In the genomic region with DNA sequence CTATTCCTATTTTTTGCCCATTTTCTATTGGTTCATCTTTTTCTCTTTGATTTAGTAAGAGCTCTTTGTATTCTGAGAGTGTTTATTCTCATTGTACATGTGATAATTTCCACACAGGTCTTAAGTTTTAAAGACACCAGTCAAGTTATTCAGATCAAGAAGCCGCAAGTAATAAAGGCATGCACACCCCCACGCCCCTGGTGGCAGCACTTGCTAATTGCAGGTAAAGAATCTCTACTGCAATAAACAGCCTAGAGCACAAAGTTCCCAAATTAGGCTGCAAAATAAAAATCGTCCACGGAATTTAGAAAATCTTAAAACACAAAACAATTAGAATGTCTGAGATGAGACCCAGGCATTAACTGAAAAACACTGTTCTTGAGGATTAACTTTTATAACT, we compare ENCODE assay signal across 9 cellular contexts. TPM values are rescaled to one million over a fixed set of nuclear protein-coding genes. Genes with fewer than 3 reads are reported as not detected.
DNase-seq lines count a peak whose midpoint lies in the region; ATAC-seq, FAIRE-seq and TF ChIP-seq lines count a peak whose summit lies in the region.
"Had no signal": no experiment of that assay in that cellular context is flagged by ENCODE, and none has a peak within 500 bp of the region (broad histone marks: within the 10 kb centered on the region; RNA-seq: fewer than 3 reads in every experiment).

No MANE protein-coding gene starts in this region.

- no peak overlapping the region for H3K4me3 Mint-ChIP-seq in activated T-cell treated with anti-CD3 and anti-CD28 coated beads, Interleukin-2, amount 50 U/mL, for 24 hours

- DNase-seq in COLO668 (lab: John Stamatoyannopoulos, UW; ENCODE audit: unreplicated experiment) (peak; percentile 13), HT-29 (ENCODE audit: low spot score) (peak; percentile 61), mucosa of descending colon (peak in 1 of 3 donors; percentile 44), NCI-H2081 treated with DMSO at 0.1 percent for 48 hours (lab: John Stamatoyannopoulos, UW) (no peak), GM12891 (ENCODE audit: insufficient read length, low spot score) (no peak), T-helper 9 cell (no peak)
- peak; percentile 65 for DNase-seq in activated T-cell treated with anti-CD3 and anti-CD28 coated beads, Interleukin-2, amount 50 U/mL, for 24 hours

- no peak overlapping the region for H3K27ac Mint-ChIP-seq in activated T-cell treated with anti-CD3 and anti-CD28 coated beads, Interleukin-2, amount 50 U/mL, for 24 hours

- FAIRE-seq in GM12891 (lab: Jason Lieb, UNC): no peak
- FAIRE-seq: endometrium had no signal

- H3K4me1 ChIP-seq in mucosa of descending colon (ENCODE audit: low read depth): no peaks in the 10 kb centered on the region

- no peaks in the 10 kb centered on the region for H3K9me3 ChIP-seq in mucosa of descending colon

- H3K27me3 Mint-ChIP-seq in activated T-cell treated with anti-CD3 and anti-CD28 coated beads, Interleukin-2, amount 50 U/mL, for 24 hours: no peaks in the 10 kb centered on the region

- H3K4me3 ChIP-seq in mucosa of descending colon: no peak overlapping the region

- H3K9me3 Mint-ChIP-seq in activated T-cell treated with anti-CD3 and anti-CD28 coated beads, Interleukin-2, amount 50 U/mL, for 24 hours: no peaks in the 10 kb centered on the region

- peaks cover 65% of the 10 kb centered on the region for H3K36me3 Mint-ChIP-seq in activated T-cell treated with anti-CD3 and anti-CD28 coated beads, Interleukin-2, amount 50 U/mL, for 24 hours (ENCODE audit: low read depth)

- peak; percentile 34 for TF ChIP-seq CTCF in mucosa of descending colon (IDR thresholded peaks at IDR 0.05)

- peaks cover 32% of the 10 kb centered on the region for H3K4me1 Mint-ChIP-seq in activated T-cell treated with anti-CD3 and anti-CD28 coated beads, Interleukin-2, amount 50 U/mL, for 24 hours (ENCODE audit: low read depth)

- no peaks in the 10 kb centered on the region for H3K36me3 ChIP-seq in mucosa of descending colon (ENCODE audit: low read depth)

- ATAC-seq in mucosa of descending colon (peak; percentile 34), HG02884 (IDR thresholded peaks at IDR 0.05; ENCODE audit: unreplicated experiment) (no peak)

- intact Hi-C loops in mucosa of descending colon (cut with DNase I, micrococcal nuclease): no loop called here

- no peak for TF ChIP-seq POLR2A in GM12891 (IDR thresholded peaks at IDR 0.05; ENCODE audit: low read depth, low read length)

TF ChIP-seq in GM12891, 5 proteins besides CTCF, POLR2A, EP300 and RAD21:
- TF ChIP-seq TAF1 (IDR thresholded peaks at IDR 0.05; ENCODE audit: low read depth, low read length): no peak
- TF ChIP-seq PAX5 (IDR thresholded peaks at IDR 0.05; ENCODE audit: insufficient read depth, low read length, severe bottlenecking): no peak
- no peak for TF ChIP-seq POU2F2 (IDR thresholded peaks at IDR 0.05; ENCODE audit: low read depth, low read length)

RNA-seq across cellular contexts. Expression of gene ST3GAL5, which starts 45.2 kb away (rescaled TPM):
- 0.99 and 2.4 TPM in 2 replicates for total RNA-seq in HT-29 (2014; rRNA removed; shearing (Covaris generic))
- total RNA-seq in mucosa of descending colon: 10 to 100 TPM in 1 of 3 donors, 1 to 10 TPM in 2; 5.0 to 19.0 (median 5.4) TPM
- 3.6 TPM for polyA plus RNA-seq in GM12891 (2012; ENCODE audit: low read depth, missing spikeins)

Comparison
In these comparisons a context has a peak if more than half of its experiments do, and no peak if none do; other contexts are left out.
1. DNase-seq: peak in COLO668 (single experiment), HT-29 (single experiment) and activated T-cell treated with anti-CD3 and anti-CD28 coated beads, Interleukin-2, amount 50 U/mL, for 24 hours (single experiment); none in NCI-H2081 treated with DMSO at 0.1 percent for 48 hours (single experiment), GM12891 (single experiment) and T-helper 9 cell (single experiment).